8 cellular contexts compared by ENCODE assay signal in genomic region chr5:97182571-97183099, GRCh38. TPM values are rescaled to one million over a fixed set of nuclear protein-coding genes. Genes with fewer than 3 reads are reported as not detected.
A peak's percentile ranks its signal among the peaks of the same experiment; 100 is the strongest.
DNase-seq lines count a peak whose midpoint lies in the region; ATAC-seq and TF ChIP-seq lines count a peak whose summit lies in the region.

No MANE protein-coding gene starts in this region.

- WGBS in liver: under 1% methylated on average over 12 of the region's 12 CpGs

- H3K27me3 ChIP-seq in ACC112 (ENCODE audit: insufficient read depth, low read length) (no peaks in the 10 kb centered on the region), liver (ENCODE audit: control insufficient read depth in 4 of 4, insufficient read depth in 4 of 4, low read length in 3 of 4) (no peaks in the 10 kb centered on the region), upper lobe of right lung (no peaks in the 10 kb centered on the region)

- no peak for ATAC-seq in upper lobe of right lung
- ATAC-seq in GM19452 (IDR thresholded peaks at IDR 0.05; ENCODE audit: unreplicated experiment): no peak
- no peak for ATAC-seq in HG03342 (IDR thresholded peaks at IDR 0.05; ENCODE audit: unreplicated experiment)

- intact Hi-C loops in upper lobe of right lung (cut with DNase I): no loop called here

- H2AFZ ChIP-seq in ACC112 (ENCODE audit: low read length, unreplicated experiment): peak overlapping the region; percentile 40

- H3K4me3 ChIP-seq in ACC112 (ENCODE audit: low read depth, low read length) (peak overlapping the region; percentile 87), HFF-Myc (replicated peaks; ENCODE audit: low read depth, low read length) (peak overlapping the region; percentile 94), liver (ENCODE audit: low read depth in 1 of 3, low read length in 3 of 3) (peak overlapping the region; percentile 68 to 96 (median 95)), upper lobe of right lung (peak overlapping the region; percentile 83)

- peak overlapping the region; percentile 80 for H3K27ac ChIP-seq in ACC112 (ENCODE audit: low read depth, low read length)
- peak overlapping the region; percentile 77 to 97 for H3K27ac ChIP-seq in liver (ENCODE audit: low read depth in 1 of 2, low read length in 2 of 2)
- peak overlapping the region; percentile 96 for H3K27ac ChIP-seq in upper lobe of right lung

- TF ChIP-seq RAD21 in liver (IDR thresholded peaks at IDR 0.05): no peak

- no peaks in the 10 kb centered on the region for H3K9me3 ChIP-seq in liver (ENCODE audit: control insufficient read depth in 4 of 4, low read length in 3 of 4)
- H3K9me3 ChIP-seq in upper lobe of right lung: no peaks in the 10 kb centered on the region

- peaks cover 58% of the 10 kb centered on the region for H3K79me2 ChIP-seq in ACC112 (ENCODE audit: control insufficient read depth, insufficient read depth, low read length, unreplicated experiment)

- DNase-seq in HFF-Myc (ENCODE audit: extremely low read depth, low read depth) (no peak), astrocyte of the hippocampus (ENCODE audit: low read depth, low spot score) (peak; percentile 36), upper lobe of right lung (no peak), NCI-H2196 treated with DMSO at 0.1 percent for 48 hours (lab: John Stamatoyannopoulos, UW; ENCODE audit: unreplicated experiment) (no peak)

- H3K36me3 ChIP-seq in ACC112 (ENCODE audit: insufficient read depth, low read length): peaks cover 8% of the 10 kb centered on the region
- H3K36me3 ChIP-seq in liver (ENCODE audit: control insufficient read depth in 4 of 4, insufficient read depth in 3 of 4, low read depth in 1 of 4, low read length in 3 of 4): peaks cover 0 to 15% (median 13%) of the 10 kb centered on the region in 4 donors
- peaks cover 17% of the 10 kb centered on the region for H3K36me3 ChIP-seq in upper lobe of right lung

- H3K4me1 ChIP-seq in ACC112 (ENCODE audit: control insufficient read depth, insufficient read depth, low read length, unreplicated experiment) (peaks cover 14% of the 10 kb centered on the region), liver (ENCODE audit: control insufficient read depth in 4 of 4, insufficient read depth in 4 of 4, low read length in 3 of 4) (peaks cover 0 to 22% (median 16%) of the 10 kb centered on the region in 4 donors), upper lobe of right lung (peaks cover 24% of the 10 kb centered on the region)

- no peak for TF ChIP-seq CTCF in HFF-Myc (IDR thresholded peaks at IDR 0.05; ENCODE audit: low read depth, low read length, missing control alignments)
- TF ChIP-seq CTCF in liver (IDR thresholded peaks at IDR 0.05; ENCODE audit: low read depth, low read length, missing input control): no peak
- TF ChIP-seq CTCF in upper lobe of right lung (IDR thresholded peaks at IDR 0.05): no peak

- peak overlapping the region; percentile 84 to 96 for H3K9ac ChIP-seq in liver (ENCODE audit: low read depth in 1 of 2, low read length in 2 of 2)

TF ChIP-seq in liver, 16 proteins besides CTCF, POLR2A, EP300 and RAD21:
- TF ChIP-seq YY1 (IDR thresholded peaks at IDR 0.05) (no peak), HNF4A (conservative IDR thresholded peaks at IDR 0.05) (no peak), EGR1 (IDR thresholded peaks at IDR 0.05; ENCODE audit: low read depth in 2 of 2) (no peak), JUND (IDR thresholded peaks at IDR 0.05) (no peak)

RNA-seq across cellular contexts. Expression of gene RIOK2, which starts 0.4 kb away (rescaled TPM):
- 10 to 100 TPM; 10.1 TPM for total RNA-seq in liver
- 10 to 100 TPM in 1 of 2 donors, 1 to 10 TPM in 1; 4.1 to 11.8 TPM for polyA plus RNA-seq in liver
- total RNA-seq in upper lobe of right lung: 22.2 TPM

RNA-seq across cellular contexts. Expression of gene LIX1, which starts 40.2 kb away (rescaled TPM):
- total RNA-seq in liver (not detected), upper lobe of right lung (not detected)
- not detected for polyA plus RNA-seq in liver
